ENCODE assay signal across 1 cellular context in the genomic region with DNA sequence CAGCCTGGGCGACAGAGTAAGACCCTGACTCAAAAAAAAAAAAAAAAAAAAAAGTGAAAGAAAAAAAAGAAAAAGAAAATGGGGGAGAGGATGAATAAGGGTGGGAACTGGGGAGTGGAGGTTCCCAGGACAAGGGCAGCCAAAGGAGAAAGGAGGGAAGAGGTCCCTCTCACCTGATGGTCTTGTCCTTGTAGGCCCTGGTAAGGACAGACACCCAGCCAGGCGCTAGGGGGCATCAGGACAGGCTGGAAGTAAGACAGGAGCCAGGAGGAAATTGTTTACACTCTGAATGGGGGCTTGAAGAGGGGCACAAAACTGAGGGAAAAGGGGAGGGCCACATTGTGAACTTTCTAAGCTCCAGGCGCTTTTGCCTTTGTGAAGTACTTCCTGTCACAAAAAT.
TF ChIP-seq lines count a peak whose summit lies in the region.

No MANE protein-coding gene starts in this region.

TF ChIP-seq in HepG2, 621 proteins besides CTCF, POLR2A, EP300 and RAD21:
- TF ChIP-seq HDAC6 (IDR thresholded peaks at IDR 0.05; ENCODE audit: low read depth, low read length) (no peak), ZFX (CRISPR knock-in tag; IDR thresholded peaks at IDR 0.05; ENCODE audit: low read depth) (0 out of 2 replicates have a peak, but pooled peaks have one; percentile 28), ZNF547 (CRISPR knock-in tag; IDR thresholded peaks at IDR 0.05) (no peak), MED13 (CRISPR knock-in tag; IDR thresholded peaks at IDR 0.05) (no peak), SMC3 (IDR thresholded peaks at IDR 0.05; ENCODE audit: low read length) (peak; percentile 64), ELF3 (CRISPR knock-in tag; IDR thresholded peaks at IDR 0.05) (0 out of 2 replicates have a peak, but pooled peaks have one; percentile 13), PAF1 (CRISPR knock-in tag; IDR thresholded peaks at IDR 0.05) (no peak), NFIC (IDR thresholded peaks at IDR 0.05; ENCODE audit: low read length) (no peak), CREM (IDR thresholded peaks at IDR 0.05) (no peak), CREM (CRISPR knock-in tag; IDR thresholded peaks at IDR 0.05) (no peak), STAG1 (CRISPR knock-in tag; IDR thresholded peaks at IDR 0.05) (peak; percentile 58), MEF2D (CRISPR knock-in tag; IDR thresholded peaks at IDR 0.05) (no peak), XRCC5 (optimal IDR thresholded peaks at IDR 0.05; ENCODE audit: low read length) (peak; percentile 82), ZFY (CRISPR knock-in tag; IDR thresholded peaks at IDR 0.05) (peak; percentile 33; the same call in 1 of the 2 replicates), ZNF263 (CRISPR knock-in tag; IDR thresholded peaks at IDR 0.05) (no peak)
- TF ChIP-seq, protein P1, sequence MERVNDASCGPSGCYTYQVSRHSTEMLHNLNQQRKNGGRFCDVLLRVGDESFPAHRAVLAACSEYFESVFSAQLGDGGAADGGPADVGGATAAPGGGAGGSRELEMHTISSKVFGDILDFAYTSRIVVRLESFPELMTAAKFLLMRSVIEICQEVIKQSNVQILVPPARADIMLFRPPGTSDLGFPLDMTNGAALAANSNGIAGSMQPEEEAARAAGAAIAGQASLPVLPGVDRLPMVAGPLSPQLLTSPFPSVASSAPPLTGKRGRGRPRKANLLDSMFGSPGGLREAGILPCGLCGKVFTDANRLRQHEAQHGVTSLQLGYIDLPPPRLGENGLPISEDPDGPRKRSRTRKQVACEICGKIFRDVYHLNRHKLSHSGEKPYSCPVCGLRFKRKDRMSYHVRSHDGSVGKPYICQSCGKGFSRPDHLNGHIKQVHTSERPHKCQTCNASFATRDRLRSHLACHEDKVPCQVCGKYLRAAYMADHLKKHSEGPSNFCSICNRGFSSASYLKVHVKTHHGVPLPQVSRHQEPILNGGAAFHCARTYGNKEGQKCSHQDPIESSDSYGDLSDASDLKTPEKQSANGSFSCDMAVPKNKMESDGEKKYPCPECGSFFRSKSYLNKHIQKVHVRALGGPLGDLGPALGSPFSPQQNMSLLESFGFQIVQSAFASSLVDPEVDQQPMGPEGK (CRISPR knock-in tag; IDR thresholded peaks at IDR 0.05): peak; percentile 58
- TF ChIP-seq, protein P2, sequence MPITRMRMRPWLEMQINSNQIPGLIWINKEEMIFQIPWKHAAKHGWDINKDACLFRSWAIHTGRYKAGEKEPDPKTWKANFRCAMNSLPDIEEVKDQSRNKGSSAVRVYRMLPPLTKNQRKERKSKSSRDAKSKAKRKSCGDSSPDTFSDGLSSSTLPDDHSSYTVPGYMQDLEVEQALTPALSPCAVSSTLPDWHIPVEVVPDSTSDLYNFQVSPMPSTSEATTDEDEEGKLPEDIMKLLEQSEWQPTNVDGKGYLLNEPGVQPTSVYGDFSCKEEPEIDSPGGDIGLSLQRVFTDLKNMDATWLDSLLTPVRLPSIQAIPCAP (CRISPR knock-in tag; IDR thresholded peaks at IDR 0.05; ENCODE audit: low read depth): no peak
- TF ChIP-seq, protein P3, sequence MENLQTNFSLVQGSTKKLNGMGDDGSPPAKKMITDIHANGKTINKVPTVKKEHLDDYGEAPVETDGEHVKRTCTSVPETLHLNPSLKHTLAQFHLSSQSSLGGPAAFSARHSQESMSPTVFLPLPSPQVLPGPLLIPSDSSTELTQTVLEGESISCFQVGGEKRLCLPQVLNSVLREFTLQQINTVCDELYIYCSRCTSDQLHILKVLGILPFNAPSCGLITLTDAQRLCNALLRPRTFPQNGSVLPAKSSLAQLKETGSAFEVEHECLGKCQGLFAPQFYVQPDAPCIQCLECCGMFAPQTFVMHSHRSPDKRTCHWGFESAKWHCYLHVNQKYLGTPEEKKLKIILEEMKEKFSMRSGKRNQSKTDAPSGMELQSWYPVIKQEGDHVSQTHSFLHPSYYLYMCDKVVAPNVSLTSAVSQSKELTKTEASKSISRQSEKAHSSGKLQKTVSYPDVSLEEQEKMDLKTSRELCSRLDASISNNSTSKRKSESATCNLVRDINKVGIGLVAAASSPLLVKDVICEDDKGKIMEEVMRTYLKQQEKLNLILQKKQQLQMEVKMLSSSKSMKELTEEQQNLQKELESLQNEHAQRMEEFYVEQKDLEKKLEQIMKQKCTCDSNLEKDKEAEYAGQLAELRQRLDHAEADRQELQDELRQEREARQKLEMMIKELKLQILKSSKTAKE (CRISPR knock-in tag; IDR thresholded peaks at IDR 0.05; ENCODE audit: borderline replicate concordance): no peak
- TF ChIP-seq, protein P4, sequence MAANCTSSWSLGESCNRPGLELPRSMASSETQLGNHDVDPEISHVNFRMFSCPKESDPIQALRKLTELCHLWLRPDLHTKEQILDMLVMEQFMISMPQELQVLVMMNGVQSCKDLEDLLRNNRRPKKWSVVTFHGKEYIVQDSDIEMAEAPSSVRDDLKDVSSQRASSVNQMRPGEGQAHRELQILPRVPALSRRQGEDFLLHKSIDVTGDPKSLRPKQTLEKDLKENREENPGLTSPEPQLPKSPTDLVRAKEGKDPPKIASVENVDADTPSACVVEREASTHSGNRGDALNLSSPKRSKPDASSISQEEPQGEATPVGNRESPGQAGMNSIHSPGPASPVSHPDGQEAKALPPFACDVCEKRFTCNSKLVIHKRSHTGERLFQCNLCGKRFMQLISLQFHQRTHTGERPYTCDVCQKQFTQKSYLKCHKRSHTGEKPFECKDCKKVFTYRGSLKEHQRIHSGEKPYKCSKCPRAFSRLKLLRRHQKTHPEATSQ (CRISPR knock-in tag; IDR thresholded peaks at IDR 0.05; ENCODE audit: borderline replicate concordance): no peak
- TF ChIP-seq, protein P5, sequence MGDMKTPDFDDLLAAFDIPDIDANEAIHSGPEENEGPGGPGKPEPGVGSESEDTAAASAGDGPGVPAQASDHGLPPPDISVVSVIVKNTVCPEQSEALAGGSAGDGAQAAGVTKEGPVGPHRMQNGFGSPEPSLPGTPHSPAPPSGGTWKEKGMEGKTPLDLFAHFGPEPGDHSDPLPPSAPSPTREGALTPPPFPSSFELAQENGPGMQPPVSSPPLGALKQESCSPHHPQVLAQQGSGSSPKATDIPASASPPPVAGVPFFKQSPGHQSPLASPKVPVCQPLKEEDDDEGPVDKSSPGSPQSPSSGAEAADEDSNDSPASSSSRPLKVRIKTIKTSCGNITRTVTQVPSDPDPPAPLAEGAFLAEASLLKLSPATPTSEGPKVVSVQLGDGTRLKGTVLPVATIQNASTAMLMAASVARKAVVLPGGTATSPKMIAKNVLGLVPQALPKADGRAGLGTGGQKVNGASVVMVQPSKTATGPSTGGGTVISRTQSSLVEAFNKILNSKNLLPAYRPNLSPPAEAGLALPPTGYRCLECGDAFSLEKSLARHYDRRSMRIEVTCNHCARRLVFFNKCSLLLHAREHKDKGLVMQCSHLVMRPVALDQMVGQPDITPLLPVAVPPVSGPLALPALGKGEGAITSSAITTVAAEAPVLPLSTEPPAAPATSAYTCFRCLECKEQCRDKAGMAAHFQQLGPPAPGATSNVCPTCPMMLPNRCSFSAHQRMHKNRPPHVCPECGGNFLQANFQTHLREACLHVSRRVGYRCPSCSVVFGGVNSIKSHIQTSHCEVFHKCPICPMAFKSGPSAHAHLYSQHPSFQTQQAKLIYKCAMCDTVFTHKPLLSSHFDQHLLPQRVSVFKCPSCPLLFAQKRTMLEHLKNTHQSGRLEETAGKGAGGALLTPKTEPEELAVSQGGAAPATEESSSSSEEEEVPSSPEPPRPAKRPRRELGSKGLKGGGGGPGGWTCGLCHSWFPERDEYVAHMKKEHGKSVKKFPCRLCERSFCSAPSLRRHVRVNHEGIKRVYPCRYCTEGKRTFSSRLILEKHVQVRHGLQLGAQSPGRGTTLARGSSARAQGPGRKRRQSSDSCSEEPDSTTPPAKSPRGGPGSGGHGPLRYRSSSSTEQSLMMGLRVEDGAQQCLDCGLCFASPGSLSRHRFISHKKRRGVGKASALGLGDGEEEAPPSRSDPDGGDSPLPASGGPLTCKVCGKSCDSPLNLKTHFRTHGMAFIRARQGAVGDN (CRISPR knock-in tag; IDR thresholded peaks at IDR 0.05): no peak
- TF ChIP-seq, protein P6, sequence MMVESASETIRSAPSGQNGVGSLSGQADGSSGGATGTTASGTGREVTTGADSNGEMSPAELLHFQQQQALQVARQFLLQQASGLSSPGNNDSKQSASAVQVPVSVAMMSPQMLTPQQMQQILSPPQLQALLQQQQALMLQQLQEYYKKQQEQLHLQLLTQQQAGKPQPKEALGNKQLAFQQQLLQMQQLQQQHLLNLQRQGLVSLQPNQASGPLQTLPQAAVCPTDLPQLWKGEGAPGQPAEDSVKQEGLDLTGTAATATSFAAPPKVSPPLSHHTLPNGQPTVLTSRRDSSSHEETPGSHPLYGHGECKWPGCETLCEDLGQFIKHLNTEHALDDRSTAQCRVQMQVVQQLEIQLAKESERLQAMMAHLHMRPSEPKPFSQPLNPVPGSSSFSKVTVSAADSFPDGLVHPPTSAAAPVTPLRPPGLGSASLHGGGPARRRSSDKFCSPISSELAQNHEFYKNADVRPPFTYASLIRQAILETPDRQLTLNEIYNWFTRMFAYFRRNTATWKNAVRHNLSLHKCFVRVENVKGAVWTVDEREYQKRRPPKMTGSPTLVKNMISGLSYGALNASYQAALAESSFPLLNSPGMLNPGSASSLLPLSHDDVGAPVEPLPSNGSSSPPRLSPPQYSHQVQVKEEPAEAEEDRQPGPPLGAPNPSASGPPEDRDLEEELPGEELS (CRISPR knock-in tag; IDR thresholded peaks at IDR 0.05): no peak
- TF ChIP-seq, protein P7, sequence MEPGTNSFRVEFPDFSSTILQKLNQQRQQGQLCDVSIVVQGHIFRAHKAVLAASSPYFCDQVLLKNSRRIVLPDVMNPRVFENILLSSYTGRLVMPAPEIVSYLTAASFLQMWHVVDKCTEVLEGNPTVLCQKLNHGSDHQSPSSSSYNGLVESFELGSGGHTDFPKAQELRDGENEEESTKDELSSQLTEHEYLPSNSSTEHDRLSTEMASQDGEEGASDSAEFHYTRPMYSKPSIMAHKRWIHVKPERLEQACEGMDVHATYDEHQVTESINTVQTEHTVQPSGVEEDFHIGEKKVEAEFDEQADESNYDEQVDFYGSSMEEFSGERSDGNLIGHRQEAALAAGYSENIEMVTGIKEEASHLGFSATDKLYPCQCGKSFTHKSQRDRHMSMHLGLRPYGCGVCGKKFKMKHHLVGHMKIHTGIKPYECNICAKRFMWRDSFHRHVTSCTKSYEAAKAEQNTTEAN (CRISPR knock-in tag; conservative IDR thresholded peaks at IDR 0.05): no peak
